21 cellular contexts compared by ENCODE assay signal in genomic region chr16:14957576-14958322, GRCh38.
"Had no signal": no experiment of that assay in that cellular context is flagged by ENCODE, and none has a peak within 500 bp of the region (broad histone marks: within the 10 kb centered on the region; RNA-seq: fewer than 3 reads in every experiment).

No MANE protein-coding gene starts in this region.

- H3K4me3 Mint-ChIP-seq: activated CD8-positive, alpha-beta T cell treated with anti-CD3 and anti-CD28 coated beads for 36 hours; activated naive CD8-positive, alpha-beta T cell; activated T-cell treated with anti-CD3 and anti-CD28 coated beads, Interleukin-2, amount 50 U/mL, for 72 hours; neural crest cell; T-cell had no signal

- H3K36me3 ChIP-seq: colonic mucosa, WERI-Rb-1 had no signal

- H3K27me3 ChIP-seq: body of pancreas, colonic mucosa, tibial nerve had no signal

- H3K36me3 Mint-ChIP-seq: activated naive CD8-positive, alpha-beta T cell had no signal

- H3K9me3 Mint-ChIP-seq: activated CD8-positive, alpha-beta T cell treated with anti-CD3 and anti-CD28 coated beads for 36 hours; activated T-cell treated with anti-CD3 and anti-CD28 coated beads, Interleukin-2, amount 50 U/mL, for 72 hours; neural crest cell had no signal

- H3K4me3 ChIP-seq: body of pancreas, colonic mucosa, tibial nerve had no signal

- H3K4me1 ChIP-seq: parathyroid adenoma had no signal

- H3K9ac ChIP-seq: parathyroid adenoma had no signal

- ATAC-seq: activated CD8-positive, alpha-beta T cell treated with anti-CD3 and anti-CD28 coated beads for 36 hours; activated T-cell treated with anti-CD3 and anti-CD28 coated beads, Interleukin-2, amount 50 U/mL, for 72 hours; T-cell had no signal

- DNase-seq: activated CD8-positive, alpha-beta memory T cell treated with anti-CD3 and anti-CD28 coated beads, Interleukin-2, amount 50 U/mL, for 4 hours; activated CD8-positive, alpha-beta T cell treated with anti-CD3 and anti-CD28 coated beads for 36 hours; activated gamma-delta T cell; activated T-cell treated with anti-CD3 and anti-CD28 coated beads, Interleukin-2, amount 50 U/mL, for 72 hours; amniotic stem cell; caudate nucleus; foreskin fibroblast; hippocampal formation; kidney glomerular epithelial cell; retina; stimulated activated CD4-positive, alpha-beta T cell treated with anti-CD3 and anti-CD28 coated beads, Interleukin-4, amount 100 ng/mL, for 24 hours; stimulated activated naive CD4-positive, alpha-beta T cell; substantia nigra; T-cell; WERI-Rb-1 had no signal

- H3K27ac ChIP-seq: body of pancreas, colonic mucosa, parathyroid adenoma, WERI-Rb-1 had no signal

- H3K9me3 ChIP-seq: body of pancreas, colonic mucosa, tibial nerve had no signal

- H3K4me1 Mint-ChIP-seq: T-cell had no signal

- H3K27ac Mint-ChIP-seq: activated CD8-positive, alpha-beta T cell treated with anti-CD3 and anti-CD28 coated beads for 36 hours; activated naive CD8-positive, alpha-beta T cell; activated T-cell treated with anti-CD3 and anti-CD28 coated beads, Interleukin-2, amount 50 U/mL, for 72 hours; T-cell had no signal
